Comparison of ENCODE assay signal across 24 cellular contexts in the genomic region with DNA sequence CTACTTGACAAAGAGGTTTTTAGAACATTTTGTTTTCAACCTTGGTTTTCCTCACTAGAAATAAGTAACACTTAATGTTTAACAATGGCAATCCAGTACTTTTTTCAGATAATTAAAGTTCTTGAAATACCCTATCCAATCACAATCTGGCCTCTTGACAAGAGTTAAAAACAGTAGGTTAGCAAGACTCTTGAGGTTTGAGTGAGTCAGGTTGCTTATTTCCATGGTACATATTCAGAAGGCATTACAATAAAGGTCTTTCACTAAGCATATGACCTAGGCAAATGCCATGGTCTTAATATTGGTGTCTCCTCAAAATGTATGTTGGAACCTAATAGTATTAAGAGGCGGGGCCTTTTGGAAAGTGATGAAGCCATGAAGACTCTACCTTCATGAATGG. TPM values are rescaled to one million over a fixed set of nuclear protein-coding genes. Genes with fewer than 3 reads are reported as not detected.
"Had no signal": no experiment of that assay in that cellular context is flagged by ENCODE, and none has a peak within 500 bp of the region (broad histone marks: within the 10 kb centered on the region; RNA-seq: fewer than 3 reads in every experiment).

No MANE protein-coding gene starts in this region.

- H3K4me3 ChIP-seq: colonic mucosa, sigmoid colon, tibial nerve had no signal

- ATAC-seq: activated CD4-positive, alpha-beta T cell treated with anti-CD3 and anti-CD28 coated beads for 36 hours; activated CD8-positive, alpha-beta memory T cell treated with anti-CD3 and anti-CD28 coated beads, Interleukin-2, amount 10 ng/mL, durations not matched to agents 7 days and 5 days; activated T-helper 17 cell treated with anti-CD3 and anti-CD28 coated beads, Interleukin-2, amount 50 U/mL, for 72 hours; left lobe of liver; WTC11 had no signal

- H3K27ac Mint-ChIP-seq: activated CD4-positive, alpha-beta T cell treated with anti-CD3 and anti-CD28 coated beads for 36 hours; activated CD8-positive, alpha-beta memory T cell treated with anti-CD3 and anti-CD28 coated beads, Interleukin-2, amount 10 ng/mL, durations not matched to agents 7 days and 5 days; activated naive CD8-positive, alpha-beta T cell treated with anti-CD3 and anti-CD28 coated beads, Interleukin-2, amount 10 ng/mL, durations not matched to agents 7 days and 5 days; activated T-helper 17 cell treated with anti-CD3 and anti-CD28 coated beads, Interleukin-2, amount 50 U/mL, for 72 hours; endodermal cell; nephron; T-helper 2 cell treated with Interferon-gamma antibody and Interleukin-4, amounts not matched to agents 5 μg/mL and 100 μg/mL, for 36 hours; WTC11 had no signal

- H3K36me3 Mint-ChIP-seq: activated CD8-positive, alpha-beta memory T cell treated with anti-CD3 and anti-CD28 coated beads, Interleukin-2, amount 10 ng/mL, durations not matched to agents 7 days and 5 days; activated naive CD8-positive, alpha-beta T cell treated with anti-CD3 and anti-CD28 coated beads, Interleukin-2, amount 10 ng/mL, durations not matched to agents 7 days and 5 days; stimulated activated memory B cell treated with anti-CD40 and anti-IgM and Interleukin-4, amounts not matched to agents 10 μg/mL and 1 μg/mL and 100 μg/mL, for 72 hours; WTC11 had no signal

- H3K4me3 Mint-ChIP-seq: activated CD4-positive, alpha-beta T cell treated with anti-CD3 and anti-CD28 coated beads for 36 hours; activated CD8-positive, alpha-beta memory T cell treated with anti-CD3 and anti-CD28 coated beads, Interleukin-2, amount 10 ng/mL, durations not matched to agents 7 days and 5 days; activated naive CD8-positive, alpha-beta T cell treated with anti-CD3 and anti-CD28 coated beads, Interleukin-2, amount 10 ng/mL, durations not matched to agents 7 days and 5 days; activated T-helper 17 cell treated with anti-CD3 and anti-CD28 coated beads, Interleukin-2, amount 50 U/mL, for 72 hours; central memory CD8-positive, alpha-beta T cell; endodermal cell; nephron; T-helper 2 cell treated with Interferon-gamma antibody and Interleukin-4, amounts not matched to agents 5 μg/mL and 100 μg/mL, for 36 hours; WTC11 had no signal

- H3K9me3 ChIP-seq: colonic mucosa, sigmoid colon, tibial nerve had no signal

- H3K27ac ChIP-seq: colonic mucosa, epithelial cell of prostate had no signal

- H3K9me3 Mint-ChIP-seq: activated naive CD8-positive, alpha-beta T cell treated with anti-CD3 and anti-CD28 coated beads, Interleukin-2, amount 10 ng/mL, durations not matched to agents 7 days and 5 days; activated T-helper 17 cell treated with anti-CD3 and anti-CD28 coated beads, Interleukin-2, amount 50 U/mL, for 72 hours; central memory CD8-positive, alpha-beta T cell; endodermal cell; nephron; T-helper 2 cell treated with Interferon-gamma antibody and Interleukin-4, amounts not matched to agents 5 μg/mL and 100 μg/mL, for 36 hours; WTC11 had no signal

- H3K4me1 ChIP-seq: colonic mucosa had no signal

- H3K27me3 Mint-ChIP-seq: activated naive CD8-positive, alpha-beta T cell treated with anti-CD3 and anti-CD28 coated beads, Interleukin-2, amount 10 ng/mL, durations not matched to agents 7 days and 5 days; stimulated activated memory B cell treated with anti-CD40 and anti-IgM and Interleukin-4, amounts not matched to agents 10 μg/mL and 1 μg/mL and 100 μg/mL, for 72 hours had no signal

- H3K27me3 ChIP-seq: colonic mucosa, sigmoid colon, spleen, tibial nerve had no signal

- DNase-seq: activated CD4-positive, alpha-beta T cell treated with anti-CD3 and anti-CD28 coated beads for 36 hours; activated CD4-positive, alpha-beta T cell treated with anti-CD3 and anti-CD28 coated beads, Interleukin-2, amount 50 U/mL, for 48 hours; activated CD8-positive, alpha-beta memory T cell treated with anti-CD3 and anti-CD28 coated beads, Interleukin-2, amount 10 ng/mL, durations not matched to agents 7 days and 5 days; activated naive CD4-positive, alpha-beta T cell; activated naive CD8-positive, alpha-beta T cell treated with anti-CD3 and anti-CD28 coated beads, Interleukin-2, amount 10 ng/mL, durations not matched to agents 7 days and 5 days; activated T-cell treated with anti-CD3 and anti-CD28 coated beads, Interleukin-2, amount 50 U/mL, for 1 hour; colonic mucosa; endodermal cell; mammary epithelial cell; midbrain; nucleus accumbens; sigmoid colon; spleen; stimulated activated CD4-positive, alpha-beta T cell treated with anti-CD3 and anti-CD28 coated beads, Interleukin-4, amount 100 ng/mL, for 4 hours; substantia nigra had no signal

- H3K36me3 ChIP-seq: colonic mucosa, sigmoid colon, spleen, tibial nerve had no signal

- H3K4me1 Mint-ChIP-seq: endodermal cell had no signal

RNA-seq across cellular contexts. Expression of gene SUCNR1, which starts 5.6 kb away (rescaled TPM):
- total RNA-seq: activated CD4-positive, alpha-beta T cell treated with anti-CD3 and anti-CD28 coated beads for 36 hours; activated CD8-positive, alpha-beta memory T cell treated with anti-CD3 and anti-CD28 coated beads, Interleukin-2, amount 10 ng/mL, durations not matched to agents 7 days and 5 days; activated T-helper 17 cell treated with anti-CD3 and anti-CD28 coated beads, Interleukin-2, amount 50 U/mL, for 72 hours; endodermal cell; mammary epithelial cell; WTC11 had no signal
